Comparison of ENCODE assay signal across 9 cellular contexts in the genomic region with DNA sequence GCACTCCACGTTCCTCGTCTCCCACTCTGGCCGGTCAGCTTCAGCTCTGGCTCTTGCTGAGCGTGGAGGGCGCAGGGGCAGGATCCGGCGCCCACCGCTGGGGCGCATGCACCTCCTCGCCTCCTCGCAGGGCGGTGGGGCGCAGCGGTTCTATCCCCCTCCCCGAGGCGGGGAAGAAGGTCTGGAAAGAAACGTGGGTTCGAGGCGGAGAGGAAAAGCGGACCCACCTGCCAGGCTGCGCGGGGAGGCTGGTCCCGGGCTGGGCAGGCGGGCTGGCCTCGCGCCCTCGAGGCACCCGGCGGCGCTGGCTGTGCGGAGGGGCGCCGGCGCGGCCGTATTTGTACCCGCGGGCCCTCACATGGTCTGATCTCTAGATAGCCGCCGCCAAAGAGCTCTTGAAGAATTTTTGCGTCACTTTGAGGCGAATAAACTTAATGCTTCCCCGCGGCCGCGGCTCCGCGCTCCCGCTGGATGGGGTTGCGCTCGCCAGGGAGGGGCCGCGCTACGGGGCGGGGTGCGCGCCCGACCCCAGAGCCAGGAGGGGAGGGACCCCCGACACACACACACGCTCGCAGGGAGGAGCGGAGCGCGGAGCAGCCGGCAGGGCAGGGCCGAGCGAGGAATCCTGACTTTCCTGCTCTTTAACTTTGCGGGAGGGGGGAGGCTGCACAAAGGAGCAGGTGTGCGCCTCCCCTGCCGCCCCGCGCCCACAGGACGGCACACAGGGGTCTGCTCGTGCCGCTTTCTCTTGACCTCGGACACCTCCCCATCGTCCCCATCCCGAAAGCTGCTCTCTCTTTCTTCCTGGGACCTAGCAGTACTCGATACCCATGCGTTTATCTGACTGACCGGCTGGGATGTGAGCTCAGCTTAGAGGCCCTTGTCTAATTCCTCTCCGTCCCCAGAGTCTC. TPM values are rescaled to one million over a fixed set of nuclear protein-coding genes. Genes with fewer than 3 reads are reported as not detected.
DNase-seq lines count a peak whose midpoint lies in the region; ATAC-seq lines count a peak whose summit lies in the region.
"Had no signal": no experiment of that assay in that cellular context is flagged by ENCODE, and none has a peak within 500 bp of the region (broad histone marks: within the 10 kb centered on the region; RNA-seq: fewer than 3 reads in every experiment).

A gene (minus strand): TSS at position 312 of the 911 bp plus-strand sequence. CDS start 13,739 bp downstream, outside the sequence.

- peaks cover 13% of the 10 kb centered on the region for H3K4me1 ChIP-seq in endocrine pancreas (ENCODE audit: control insufficient read depth, insufficient read depth, low read length)

- H3K9ac ChIP-seq in endocrine pancreas (ENCODE audit: control insufficient read depth, insufficient read depth, low read length), result peak within 1 kb of the TSS; percentile 57

- H3K27ac Mint-ChIP-seq in IgD-negative memory B cell, result no peak within 1 kb of the TSS
- peak within 1 kb of the TSS in 1 of 10 donors; percentile 6 for H3K27ac Mint-ChIP-seq in naive thymus-derived CD8-positive, alpha-beta T cell

- H3K36me3 Mint-ChIP-seq in IgD-negative memory B cell, result no peaks in the 10 kb centered on the region
- H3K36me3 Mint-ChIP-seq in naive thymus-derived CD8-positive, alpha-beta T cell, result peaks cover 0 to 3% (median 0%) of the 10 kb centered on the region in 3 donors

- H3K27me3 ChIP-seq in endocrine pancreas (ENCODE audit: control insufficient read depth, insufficient read depth, low read length), result no peaks in the 10 kb centered on the region

- peaks cover 4 to 16% (median 11%) of the 10 kb centered on the region in 3 donors for H3K4me1 Mint-ChIP-seq in IgD-negative memory B cell
- H3K4me1 Mint-ChIP-seq in naive thymus-derived CD8-positive, alpha-beta T cell, result peaks cover 7 to 33% (median 27%) of the 10 kb centered on the region in 4 donors

- H3K9me3 Mint-ChIP-seq in IgD-negative memory B cell, result peaks cover 0 to 1% (median 0%) of the 10 kb centered on the region in 3 donors
- H3K9me3 Mint-ChIP-seq in naive thymus-derived CD8-positive, alpha-beta T cell, result no peaks in the 10 kb centered on the region

- H3K4me3 ChIP-seq in endocrine pancreas (ENCODE audit: control insufficient read depth, insufficient read depth, low read length), result peak within 1 kb of the TSS; percentile 35

- DNase-seq in EH (ENCODE audit: low read depth) (peak; percentile 32), NCI-H524 treated with DMSO at 0.1 percent for 48 hours (lab: John Stamatoyannopoulos, UW) (no peak), NOMO-1 treated with dmso at 0.1 percent for 144 hours (lab: John Stamatoyannopoulos, UW; ENCODE audit: unreplicated experiment) (no peak)
- no peak for DNase-seq in naive thymus-derived CD8-positive, alpha-beta T cell
- DNase-seq in activated effector memory CD4-positive, alpha-beta T cell treated with anti-CD3 and anti-CD28 coated beads, Interleukin-2, amount 50 U/mL, for 16 hours, result no peak

- peaks cover 47% of the 10 kb centered on the region for H3K27me3 Mint-ChIP-seq in IgD-negative memory B cell
- H3K27me3 Mint-ChIP-seq in naive thymus-derived CD8-positive, alpha-beta T cell, result peaks cover 37 to 88% (median 65%) of the 10 kb centered on the region in 5 donors

- POLR2A ChIA-PET in naive thymus-derived CD8-positive, alpha-beta T cell (lab: Charles Lee), result no interaction called here

- H3K4me3 Mint-ChIP-seq in IgD-negative memory B cell, result peak within 1 kb of the TSS; percentile 49 to 91 (median 80)
- peak within 1 kb of the TSS; percentile 53 to 81 (median 76) for H3K4me3 Mint-ChIP-seq in naive thymus-derived CD8-positive, alpha-beta T cell

- ATAC-seq in naive thymus-derived CD8-positive, alpha-beta T cell, result peak in 1 of 2 donors; percentile 27
- no peak for ATAC-seq in GM21619 (IDR thresholded peaks at IDR 0.05; ENCODE audit: unreplicated experiment)

- no peaks in the 10 kb centered on the region for H3K36me3 ChIP-seq in endocrine pancreas (ENCODE audit: control insufficient read depth, insufficient read depth, low read length)

- no peaks in the 10 kb centered on the region for H3K9me3 ChIP-seq in endocrine pancreas (ENCODE audit: control insufficient read depth, low read length)

RNA-seq across cellular contexts. Expression of the gene that starts here (rescaled TPM):
- polyA plus RNA-seq in IgD-negative memory B cell, result 0.13 TPM
- total RNA-seq in naive thymus-derived CD8-positive, alpha-beta T cell, result not detected
- polyA plus RNA-seq in naive thymus-derived CD8-positive, alpha-beta T cell, result under 1 TPM in 2 of 3 donors, not detected in 1; 0.05 to 0.16 TPM
- total RNA-seq: NCI-H460 had no signal
